In the genomic region with DNA sequence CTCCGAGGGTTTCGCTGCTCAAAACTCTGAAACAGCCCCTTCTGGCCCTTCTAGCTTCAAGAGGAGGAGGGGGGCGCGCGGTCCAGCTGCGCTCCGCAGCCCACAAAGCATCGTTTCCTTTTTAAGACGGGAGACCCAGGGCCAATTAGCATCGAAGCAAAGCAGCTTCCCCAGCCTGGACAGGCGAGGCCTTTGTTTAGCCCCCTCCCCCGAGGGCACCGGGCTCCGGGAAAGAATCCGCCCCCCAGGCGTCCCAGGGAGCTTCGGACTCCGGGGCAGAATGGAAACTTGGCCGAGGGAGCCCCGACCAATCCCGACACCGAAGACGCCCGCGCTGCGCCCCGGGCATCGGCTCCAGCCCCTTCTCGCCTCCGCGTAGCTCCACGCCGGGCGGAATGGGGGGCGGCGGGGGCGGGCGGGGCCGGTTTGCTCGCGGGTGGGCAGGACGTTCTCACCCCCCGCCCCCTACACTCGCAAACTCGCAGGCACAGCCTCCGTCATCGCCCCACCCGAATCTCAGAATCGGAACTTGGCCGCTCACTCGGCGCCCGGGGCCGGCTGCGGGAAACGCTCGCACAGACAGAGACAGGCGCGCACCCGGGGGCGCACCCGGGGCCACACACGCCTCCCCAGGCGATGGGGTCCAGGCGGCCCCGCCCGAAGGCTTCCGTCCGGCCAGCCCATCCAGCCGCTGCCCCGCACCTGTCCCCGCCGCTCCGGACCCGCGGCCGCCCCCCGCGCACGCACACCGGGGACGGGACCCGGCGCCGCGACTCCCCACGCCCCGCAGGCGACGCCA, we compare ENCODE assay signal across 1 cellular context.
TF ChIP-seq lines count a peak whose summit lies in the region.

No MANE protein-coding gene starts in this region.

TF ChIP-seq in GM12878, 131 proteins besides CTCF, POLR2A, EP300 and RAD21:
- TF ChIP-seq HDAC6 (IDR thresholded peaks at IDR 0.05; ENCODE audit: unreplicated experiment): peak; percentile 63
- no peak for TF ChIP-seq POLR2AphosphoS2 (IDR thresholded peaks at IDR 0.05; ENCODE audit: low read depth, low read length)
